ENCODE assay signal across 35 cellular contexts in the genomic region with DNA sequence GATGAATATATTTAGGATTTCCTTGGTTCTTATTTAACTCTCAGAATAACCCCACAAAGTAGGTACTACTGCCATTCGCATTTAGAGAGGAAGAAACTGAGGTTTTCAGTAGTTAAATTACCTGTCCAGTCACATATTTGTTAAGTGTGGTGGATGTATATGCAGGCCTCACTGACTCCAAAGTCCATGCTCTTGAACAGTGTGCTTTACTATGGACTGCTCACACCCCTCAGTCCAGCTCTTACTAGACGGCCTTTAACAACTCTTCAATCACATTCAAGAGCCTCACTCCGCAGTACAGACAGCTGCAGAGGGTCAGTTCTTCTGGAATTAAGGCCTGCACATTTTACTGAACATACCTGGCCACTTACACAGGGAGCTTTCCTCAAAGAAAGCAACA. TPM values are rescaled to one million over a fixed set of nuclear protein-coding genes. Genes with fewer than 3 reads are reported as not detected.
DNase-seq lines count a peak whose midpoint lies in the region; ATAC-seq, FAIRE-seq and TF ChIP-seq lines count a peak whose summit lies in the region.
"Had no signal": no experiment of that assay in that cellular context is flagged by ENCODE, and none has a peak within 500 bp of the region (broad histone marks: within the 10 kb centered on the region; RNA-seq: fewer than 3 reads in every experiment).

No MANE protein-coding gene starts in this region.

- no peak overlapping the region for H3K14ac ChIP-seq in trophoblast cell (ENCODE audit: low read length)

- POLR2A ChIA-PET in HepG2 (lab: Yijun Ruan, JAX), result interaction anchor here (1.4 kb wide), 1 partner anchor 36 kb away, joined by 3 read pairs; a partner anchor contains a TSS
- POLR2A ChIA-PET in PC-3 (lab: Charles Lee; ENCODE audit: unreplicated experiment), result no interaction called here

- no peak overlapping the region for H3K4ac ChIP-seq in trophoblast cell (ENCODE audit: low read depth, low read length)

- H2AFZ ChIP-seq in HepG2 (ENCODE audit: low read length) (no peak overlapping the region), PC-3 (ENCODE audit: low read length) (no peak overlapping the region), trophoblast cell (ENCODE audit: insufficient read depth, low read length, poor library complexity) (no peak overlapping the region)

- no peak overlapping the region for H4K12ac ChIP-seq in trophoblast cell (ENCODE audit: low read depth, low read length)

- BruUV-seq in HepG2 (replicated peaks; lab: Mats Ljungman, UMichigan) (no TSS peak), PC-3 (replicated peaks; lab: Mats Ljungman, UMichigan) (TSS peak; percentile 1)

- H3K4me3 ChIP-seq in HepG2 (replicated peaks in 1 of 3; ENCODE audit: insufficient read depth in 1 of 3, low read depth in 2 of 3, low read length in 3 of 3) (no peak overlapping the region), right lobe of liver (no peak overlapping the region), PC-3 (ENCODE audit: low read length) (no peak overlapping the region), liver (ENCODE audit: low read depth in 1 of 3, low read length in 3 of 3) (peak overlapping the region in 2 of 3 donors; percentile 46 to 53), trophoblast cell (ENCODE audit: low read depth, low read length) (no peak overlapping the region)
- H3K4me3 ChIP-seq: A549; BLaER1; BLaER1 treated with 17β-estradiol and CSF1 and Interleukin-3, amounts not matched to agents 10 nM and 100 nM had no signal

- no peak overlapping the region for H2BK12ac ChIP-seq in trophoblast cell (ENCODE audit: low read length)

- H3K27me3 ChIP-seq in HepG2 (ENCODE audit: control insufficient read depth in 1 of 2, insufficient read depth in 2 of 2, low read length in 2 of 2) (no peaks in the 10 kb centered on the region), right lobe of liver (no peaks in the 10 kb centered on the region), PC-3 (ENCODE audit: low read length) (no peaks in the 10 kb centered on the region), liver (ENCODE audit: control insufficient read depth in 4 of 4, insufficient read depth in 4 of 4, low read length in 3 of 4) (no peaks in the 10 kb centered on the region), trophoblast cell (ENCODE audit: insufficient read depth, low read length) (no peaks in the 10 kb centered on the region)
- H3K27me3 ChIP-seq: BE2C; BLaER1; BLaER1 treated with 17β-estradiol and CSF1 and Interleukin-3, amounts not matched to agents 10 nM and 100 nM had no signal

- ATAC-seq in HepG2 (peak; percentile 97), right lobe of liver (no peak), PC-3 (no peak)
- ATAC-seq: A549; CD8-positive, alpha-beta T cell had no signal

- no peaks in the 10 kb centered on the region for H3F3A ChIP-seq in PC-3 (ENCODE audit: low read length, unreplicated experiment)

- H2BK120ac ChIP-seq in trophoblast cell (ENCODE audit: insufficient read depth, low read length, poor library complexity), result no peak overlapping the region

- peak; percentile 50 for DNase-seq in HepG2 (ENCODE audit: low spot score)
- no peak for DNase-seq in right lobe of liver
- DNase-seq in PC-3, result no peak
- no peak for DNase-seq in trophoblast cell
- DNase-seq in CD1c-positive myeloid dendritic cell (ENCODE audit: extremely low spot score), result no peak
- DNase-seq in medulla oblongata (ENCODE audit: extremely low spot score), result no peak
- DNase-seq in NCI-H82 treated with DMSO at 0.1 percent for 48 hours (lab: John Stamatoyannopoulos, UW; ENCODE audit: unreplicated experiment), result no peak
- DNase-seq: 8988T; ACHN; AML-193; BE2C; C1 segment of cervical spinal cord; Caco-2; Calu3; CD4-positive, alpha-beta memory T cell; CD4-positive, alpha-beta T cell; CD4-positive, CD25-positive, alpha-beta regulatory T cell; CD8-positive, alpha-beta memory T cell; CD8-positive, alpha-beta T cell; COR-L47; DMS 273 treated with DMSO at 0.1 percent for 48 hours; DMS153; DMS53; DMS79; DMS79 treated with DMSO at 0.1 percent for 48 hours; DND-41; EL had no signal

- no peaks in the 10 kb centered on the region for H4K20me1 ChIP-seq in HepG2 (ENCODE audit: insufficient read depth, low read length)
- H4K20me1 ChIP-seq in PC-3 (ENCODE audit: low read length), result no peaks in the 10 kb centered on the region
- H4K20me1 ChIP-seq: BLaER1; BLaER1 treated with 17β-estradiol and CSF1 and Interleukin-3, amounts not matched to agents 10 nM and 100 nM had no signal

- H3K9me3 ChIP-seq in HepG2 (ENCODE audit: low read length) (no peaks in the 10 kb centered on the region), right lobe of liver (peaks cover 0 to 6% (median 0%) of the 10 kb centered on the region in 4 donors), PC-3 (ENCODE audit: low read length) (peaks cover 27% of the 10 kb centered on the region; the same call in 1 of the 2 replicates), liver (ENCODE audit: control insufficient read depth in 4 of 4, low read length in 3 of 4) (peaks cover 21 to 48% (median 28%) of the 10 kb centered on the region in 4 donors), trophoblast cell (ENCODE audit: insufficient read depth, low read depth, low read length) (peaks cover 19% of the 10 kb centered on the region)
- H3K9me3 ChIP-seq: BE2C had no signal

- no peak for TF ChIP-seq RAD21 in HepG2 (CRISPR knock-in tag; IDR thresholded peaks at IDR 0.05)
- TF ChIP-seq RAD21 in liver (IDR thresholded peaks at IDR 0.05), result no peak

- H3K9me2 ChIP-seq in PC-3 (replicated peaks; ENCODE audit: low read length), result no peaks in the 10 kb centered on the region

- H4K91ac ChIP-seq in trophoblast cell (ENCODE audit: low read depth, low read length), result no peak overlapping the region

- H3K36me3 ChIP-seq in HepG2 (replicated peaks in 1 of 2; ENCODE audit: control insufficient read depth in 1 of 2, insufficient read depth in 2 of 2, low read length in 2 of 2) (no peaks in the 10 kb centered on the region; a peak in 1 of 5 replicates), right lobe of liver (no peaks in the 10 kb centered on the region), PC-3 (ENCODE audit: low read depth, low read length) (peaks cover 38% of the 10 kb centered on the region), liver (ENCODE audit: control insufficient read depth in 4 of 4, insufficient read depth in 3 of 4, low read depth in 1 of 4, low read length in 3 of 4) (no peaks in the 10 kb centered on the region), trophoblast cell (ENCODE audit: control insufficient read depth in 1 of 2, insufficient read depth in 2 of 2, low read length in 2 of 2) (peaks cover 0 to 4% of the 10 kb centered on the region in 2 experiments)
- H3K36me3 ChIP-seq: BE2C had no signal

- no peak for TF ChIP-seq CTCF in HepG2 (CRISPR knock-in tag; IDR thresholded peaks at IDR 0.05)
- no peak for TF ChIP-seq CTCF in right lobe of liver (IDR thresholded peaks at IDR 0.05)
- no peak for TF ChIP-seq CTCF in PC-3 (conservative IDR thresholded peaks at IDR 0.05; ENCODE audit: low read depth, low read length)
- no peak for TF ChIP-seq CTCF in liver (IDR thresholded peaks at IDR 0.05; ENCODE audit: low read depth, low read length, missing input control)

- WGBS in HepG2 (ENCODE audit: low lambda C conversion rate), result 67% methylated on average over 3 of the region's 3 CpGs
- WGBS in right lobe of liver (ENCODE audit: insufficient coverage, low coverage, low lambda C conversion rate, missing lambda C conversion rate), result 93% methylated on average over 2 of the region's 3 CpGs
- 95% methylated on average over 3 of the region's 3 CpGs for WGBS in liver
- no CpG with 5 or more reads among the region's 3 CpGs for WGBS in trophoblast cell (ENCODE audit: extremely low coverage, insufficient coverage, insufficient read length)

- H2AK5ac ChIP-seq in trophoblast cell (ENCODE audit: low read length), result no peak overlapping the region

- FAIRE-seq in HepG2 (lab: Jason Lieb, UNC), result no peak
- FAIRE-seq: A204.1, A549, D721Med had no signal

- H3K4me1 ChIP-seq in HepG2 (ENCODE audit: insufficient read depth, low read length), result peaks cover 15% of the 10 kb centered on the region
- H3K4me1 ChIP-seq in right lobe of liver, result no peaks in the 10 kb centered on the region
- H3K4me1 ChIP-seq in PC-3 (ENCODE audit: insufficient read depth, low read length), result no peaks in the 10 kb centered on the region
- H3K4me1 ChIP-seq in liver (ENCODE audit: control insufficient read depth in 4 of 4, insufficient read depth in 4 of 4, low read length in 3 of 4), result no peaks in the 10 kb centered on the region
- H3K4me1 ChIP-seq in trophoblast cell (ENCODE audit: control insufficient read depth in 1 of 2, insufficient read depth in 2 of 2, low read length in 2 of 2), result no peaks in the 10 kb centered on the region
- H3K4me1 ChIP-seq: A549, BE2C had no signal

- no peak overlapping the region for H3K23ac ChIP-seq in trophoblast cell (ENCODE audit: low read length)

- H3K79me1 ChIP-seq in trophoblast cell (ENCODE audit: low read length), result no peaks in the 10 kb centered on the region

- H3K4me2 ChIP-seq in HepG2 (ENCODE audit: low read depth, low read length) (0 out of 2 replicates have a peak overlapping the region, but pooled peaks have one; percentile 14), PC-3 (ENCODE audit: low read length) (no peak overlapping the region), trophoblast cell (ENCODE audit: low read length) (no peak overlapping the region)
- H3K4me2 ChIP-seq: A549; BLaER1; BLaER1 treated with 17β-estradiol and CSF1 and Interleukin-3, amounts not matched to agents 10 nM and 100 nM had no signal

- H3K27ac ChIP-seq in HepG2 (ENCODE audit: extremely low read length, insufficient read depth, low read length), result no peak overlapping the region
- no peak overlapping the region for H3K27ac ChIP-seq in right lobe of liver
- no peak overlapping the region for H3K27ac ChIP-seq in PC-3 (ENCODE audit: low read length)
- no peak overlapping the region for H3K27ac ChIP-seq in liver (ENCODE audit: low read depth in 1 of 2, low read length in 2 of 2)
- no peak overlapping the region for H3K27ac ChIP-seq in trophoblast cell (ENCODE audit: low read depth, low read length)
- H3K27ac ChIP-seq: 22Rv1; A549; BLaER1; BLaER1 treated with 17β-estradiol and CSF1 and Interleukin-3, amounts not matched to agents 10 nM and 100 nM; C4-2B had no signal

- H4K8ac ChIP-seq in trophoblast cell (ENCODE audit: low read depth, low read length), result no peak overlapping the region

- intact Hi-C loops in HepG2 (cut with micrococcal nuclease; ENCODE audit: unreplicated experiment) (no loop called here), right lobe of liver (cut with DNase I) (no loop called here), PC-3 (cut with micrococcal nuclease) (no loop called here)

- H3K9ac ChIP-seq in HepG2 (ENCODE audit: insufficient read depth, low read depth, low read length) (no peak overlapping the region), PC-3 (ENCODE audit: low read length) (no peak overlapping the region), liver (ENCODE audit: low read depth in 1 of 2, low read length in 2 of 2) (no peak overlapping the region), trophoblast cell (ENCODE audit: low read length) (peak overlapping the region; percentile 34)
- H3K9ac ChIP-seq: BLaER1; BLaER1 treated with 17β-estradiol and CSF1 and Interleukin-3, amounts not matched to agents 10 nM and 100 nM had no signal

- TF ChIP-seq POLR2A in HepG2 (IDR thresholded peaks at IDR 0.05; ENCODE audit: insufficient read depth in 1 of 2, low read depth in 2 of 2, low read length in 2 of 2) (no peak), right lobe of liver (IDR thresholded peaks at IDR 0.05) (no peak)

- in situ Hi-C loops in HepG2 (cut with HindIII; ENCODE audit: extremely low pct_ligation_motif_present, low pct_unique_long_range_greater_than_20kb), result no loop called here

- H3K79me2 ChIP-seq in HepG2 (ENCODE audit: insufficient read depth, low read length) (no peaks in the 10 kb centered on the region), PC-3 (ENCODE audit: low read length) (no peaks in the 10 kb centered on the region), trophoblast cell (ENCODE audit: control insufficient read depth, insufficient read depth, low read length, poor library complexity) (no peaks in the 10 kb centered on the region)

- TF ChIP-seq EP300 in HepG2 (IDR thresholded peaks at IDR 0.05; ENCODE audit: low read depth in 2 of 2, low read length in 2 of 2) (no peak), HepG2 (CRISPR knock-in tag; IDR thresholded peaks at IDR 0.05; ENCODE audit: borderline replicate concordance) (no peak)

- no peak overlapping the region for H3K18ac ChIP-seq in trophoblast cell (ENCODE audit: low read length)

- no peak overlapping the region for H2BK5ac ChIP-seq in trophoblast cell (ENCODE audit: low read depth, low read length, poor library complexity)

- CTCF ChIA-PET in HepG2 (lab: Yijun Ruan, JAX; ENCODE audit: low intra/inter-chr PET ratio, low total read pairs), result no interaction called here
- CTCF ChIA-PET in PC-3 (lab: Charles Lee), result no interaction called here

RNA-seq across cellular contexts. Expression of a gene that starts 36.2 kb away (rescaled TPM):
- total RNA-seq in HepG2 (2016; rRNA removed; fragmentation: Illumina TruSeq; extraction: Trizol), result 12.5 and 12.8 TPM in 2 replicates
- 17.5 and 18.6 TPM in 2 replicates for total RNA-seq in HepG2 (2016; cell fraction: cytosol; rRNA removed; fragmentation: Illumina TruSeq; extraction: Trizol; ENCODE audit: low read depth)
- 13.4 and 14.1 TPM in 2 replicates for total RNA-seq in HepG2 (2016; cell fraction: insoluble cytoplasmic fraction; rRNA removed; fragmentation: Illumina TruSeq; extraction: Trizol)
- total RNA-seq in HepG2 (2016; cell fraction: membrane; rRNA removed; fragmentation: Illumina TruSeq; extraction: Trizol), result 11.2 and 11.4 TPM in 2 replicates
- 31.5 and 33.7 TPM in 2 replicates for total RNA-seq in HepG2 (2016; cell fraction: nucleus; rRNA removed; fragmentation: Illumina TruSeq; extraction: Trizol)
- polyA plus RNA-seq in HepG2 (2011; rRNA removed), result 11.9 and 13.3 TPM in 2 replicates
- 4.5 and 5.3 TPM in 2 replicates for polyA plus RNA-seq in HepG2 (2011; cell fraction: cytosol; rRNA removed)
- 36.5 and 39.1 TPM in 2 replicates for polyA plus RNA-seq in HepG2 (2011; cell fraction: nucleus; rRNA removed)
- polyA plus RNA-seq in HepG2 (2012), result 9.8 and 11.1 TPM in 2 replicates
- polyA plus RNA-seq in HepG2 (2016; cell fraction: cytosol; fragmentation: Illumina TruSeq; extraction: Trizol; ENCODE audit: low read depth), result 1.2 and 2.5 TPM in 2 replicates
- 9.6 and 10.4 TPM in 2 replicates for polyA plus RNA-seq in HepG2 (2016; cell fraction: insoluble cytoplasmic fraction; fragmentation: Illumina TruSeq; extraction: Trizol; ENCODE audit: low read depth)
- 4.5 and 5.0 TPM in 2 replicates for polyA plus RNA-seq in HepG2 (2016; cell fraction: membrane; fragmentation: Illumina TruSeq; extraction: Trizol; ENCODE audit: low read depth)
- polyA plus RNA-seq in HepG2 (2016; cell fraction: nucleus; fragmentation: Illumina TruSeq; extraction: Trizol; ENCODE audit: insufficient read depth, low read depth), result 26.8 and 29.6 TPM in 2 replicates
- 3.4 and 15.8 TPM in 2 replicates for polyA minus RNA-seq in HepG2 (2011; rRNA and poly(A)+ RNA removed; ENCODE audit: low replicate concordance)
- 6.0 TPM in 2 replicates for polyA minus RNA-seq in HepG2 (2011; cell fraction: cytosol; rRNA and poly(A)+ RNA removed)
- 77.4 and 79.8 TPM in 2 replicates for polyA minus RNA-seq in HepG2 (2011; cell fraction: nucleus; rRNA and poly(A)+ RNA removed)
- total RNA-seq in right lobe of liver, result 1 to 10 TPM; 3.3 to 5.5 (median 4.1) TPM
- total RNA-seq in PC-3 (2014; rRNA removed), result 112 and 115 TPM in 2 replicates
- total RNA-seq in liver, result 1 to 10 TPM; 5.5 to 7.9 TPM
- polyA plus RNA-seq in liver, result 1 to 10 TPM; 1.8 to 3.2 TPM
- 3.2 and 4.5 TPM in 2 replicates for polyA plus RNA-seq in trophoblast cell (2013)

Comparison
In these comparisons a context has a peak if more than half of its experiments do, and no peak if none do; other contexts are left out.
1. H3K4me3 ChIP-seq: peak in liver (2 of 3); none in HepG2 (0 of 3), right lobe of liver (0 of 3), PC-3 (single experiment) and trophoblast cell (single experiment).